ENCODE assay signal across 10 cellular contexts in genomic region chr15:50390549-50391264, GRCh38.
DNase-seq lines count a peak whose midpoint lies in the region; ATAC-seq lines count a peak whose summit lies in the region.
"Had no signal": no experiment of that assay in that cellular context is flagged by ENCODE, and none has a peak within 500 bp of the region (broad histone marks: within the 10 kb centered on the region; RNA-seq: fewer than 3 reads in every experiment).

No MANE protein-coding gene starts in this region.

- no peaks in the 10 kb centered on the region for H3K36me3 Mint-ChIP-seq in memory B cell

- no peaks in the 10 kb centered on the region for H3K27me3 Mint-ChIP-seq in memory B cell

- H3K4me3 Mint-ChIP-seq in memory B cell = no peak overlapping the region

- peak overlapping the region; percentile 25 for H3K27ac Mint-ChIP-seq in memory B cell

- no peaks in the 10 kb centered on the region for H3K9me3 Mint-ChIP-seq in memory B cell

- DNase-seq in NOMO-1 (lab: John Stamatoyannopoulos, UW; ENCODE audit: unreplicated experiment in 2 of 2) (peak; percentile 18 to 83), memory B cell (ENCODE audit: low spot score in 2 of 2) (no peak), NCI-H1105 (lab: John Stamatoyannopoulos, UW) (no peak), cortex of kidney (lab: John Stamatoyannopoulos, UW) (no peak)
- no peak for DNase-seq in stimulated activated naive CD8-positive, alpha-beta T cell treated with anti-CD3 and anti-CD28 coated beads, Interleukin-15, Interleukin-2, amounts not matched to agents 100 U/mL and 50 U/mL, for 24 hours
- DNase-seq: stimulated activated CD4-positive, alpha-beta T cell treated with anti-CD3 and anti-CD28 coated beads, Interleukin-2, amount 100 ng/mL, for 48 hours had no signal

- peaks cover 8% of the 10 kb centered on the region for H3K4me1 Mint-ChIP-seq in memory B cell

- peak; percentile 84 for ATAC-seq in GM18861 (IDR thresholded peaks at IDR 0.05; ENCODE audit: unreplicated experiment)
- peak; percentile 85 for ATAC-seq in HG02852 (IDR thresholded peaks at IDR 0.05; ENCODE audit: unreplicated experiment)
- peak; percentile 59 for ATAC-seq in memory B cell (ENCODE audit: low read depth)
- ATAC-seq in stimulated activated naive CD8-positive, alpha-beta T cell treated with anti-CD3 and anti-CD28 coated beads, Interleukin-15, Interleukin-2, amounts not matched to agents 100 U/mL and 50 U/mL, for 24 hours = no peak
- no peak for ATAC-seq in HG02938 (IDR thresholded peaks at IDR 0.05; ENCODE audit: unreplicated experiment)
- ATAC-seq: left lobe of liver had no signal

Comparison
In these comparisons a context has a peak if more than half of its experiments do, and no peak if none do; other contexts are left out.
1. ATAC-seq: peak in GM18861 (single experiment), HG02852 (single experiment) and memory B cell (single experiment); none in stimulated activated naive CD8-positive, alpha-beta T cell treated with anti-CD3 and anti-CD28 coated beads, Interleukin-15, Interleukin-2, amounts not matched to agents 100 U/mL and 50 U/mL, for 24 hours (single experiment) and HG02938 (single experiment).
2. DNase-seq: peak in NOMO-1 (2 of 2); none in memory B cell (0 of 2), NCI-H1105 (single experiment), stimulated activated naive CD8-positive, alpha-beta T cell treated with anti-CD3 and anti-CD28 coated beads, Interleukin-15, Interleukin-2, amounts not matched to agents 100 U/mL and 50 U/mL, for 24 hours (single experiment) and cortex of kidney (single experiment).